ENCODE assay signal across 36 cellular contexts in genomic region chr5:162193012-162193411, GRCh38.
"Had no signal": no experiment of that assay in that cellular context is flagged by ENCODE, and none has a peak within 500 bp of the region (broad histone marks: within the 10 kb centered on the region; RNA-seq: fewer than 3 reads in every experiment).

No MANE protein-coding gene starts in this region.

- H3K9me3 ChIP-seq: MG63 had no signal

- H3K36me3 ChIP-seq: MG63 had no signal

- H3K27me3 ChIP-seq: MG63 had no signal

- DNase-seq: Karpas-422, Kasumi-1, MG63, MM.1S, MV-4-11, NCI-H1048, NCI-H1092, NCI-H1092 treated with DMSO at 0.1 percent for 48 hours, NCI-H1105, NCI-H1105 treated with DMSO at 0.1 percent for 48 hours, NCI-H1417, NCI-H1417 treated with DMSO at 0.1 percent for 48 hours, NCI-H1436, NCI-H1436 treated with DMSO at 0.1 percent for 48 hours, NCI-H146, NCI-H1694, NCI-H1694 treated with DMSO at 0.1 percent for 48 hours, NCI-H187, NCI-H187 treated with DMSO at 0.1 percent for 48 hours, NCI-H1930, NCI-H2029, NCI-H2029 treated with DMSO at 0.1 percent for 48 hours, NCI-H2081, NCI-H2081 treated with DMSO at 0.1 percent for 48 hours, NCI-H2107, NCI-H2171, NCI-H2171 treated with DMSO at 0.1 percent for 48 hours, NCI-H2227 treated with DMSO at 0.1 percent for 48 hours, NCI-H226, NCI-H345, NCI-H446, NCI-H446 treated with DMSO at 0.1 percent for 48 hours, NCI-H510A, NCI-H510A treated with DMSO at 0.1 percent for 48 hours, NCI-H524, NCI-H524 treated with DMSO at 0.1 percent for 48 hours had no signal

- H3K4me3 ChIP-seq: MG63 had no signal
